31 cellular contexts compared by ENCODE assay signal in genomic region chr1:11643782-11644181, GRCh38. TPM values are rescaled to one million over a fixed set of nuclear protein-coding genes. Genes with fewer than 3 reads are reported as not detected.
"Had no signal": no experiment of that assay in that cellular context is flagged by ENCODE, and none has a peak within 500 bp of the region (broad histone marks: within the 10 kb centered on the region; RNA-seq: fewer than 3 reads in every experiment).

No MANE protein-coding gene starts in this region.

- H3K36me3 ChIP-seq: ascending aorta, breast epithelium, cardiac muscle cell, colonic mucosa, esophagus squamous epithelium, WERI-Rb-1 had no signal

- H3K36me3 Mint-ChIP-seq: activated naive CD4-positive, alpha-beta T cell treated with anti-CD3 and anti-CD28 coated beads, Interleukin-2, amount 50 U/mL, for 72 hours; activated naive CD8-positive, alpha-beta T cell treated with anti-CD3 and anti-CD28 coated beads, Interleukin-2, amount 10 ng/mL, durations not matched to agents 7 days and 5 days; brain had no signal

- DNase-seq: activated B cell treated with CpG ODN at 0.5 μM for 24 hours; activated CD4-positive, alpha-beta T cell treated with anti-CD3 and anti-CD28 coated beads for 48 hours; activated CD4-positive, alpha-beta T cell treated with anti-CD3 and anti-CD28 coated beads, Interleukin-2, amount 50 U/mL, for 1 hour; activated CD4-positive, alpha-beta T cell treated with anti-CD3 and anti-CD28 coated beads, Interleukin-2, amount 50 U/mL, for 48 hours; activated CD8-positive, alpha-beta memory T cell treated with anti-CD3 and anti-CD28 coated beads for 24 hours; activated CD8-positive, alpha-beta T cell treated with anti-CD3 and anti-CD28 coated beads for 36 hours; activated effector memory CD4-positive, alpha-beta T cell treated with Interleukin-2 at 50 U/mL for 16 hours; activated gamma-delta T cell treated with Interleukin-2 at 50 U/mL for 16 hours; activated naive CD4-positive, alpha-beta T cell treated with Interleukin-2 at 50 U/mL for 16 hours; activated naive CD8-positive, alpha-beta T cell treated with anti-CD3 and anti-CD28 coated beads, Interleukin-2, amount 10 ng/mL, durations not matched to agents 7 days and 5 days; activated T-cell treated with anti-CD3 and anti-CD28 coated beads, Interleukin-2, amount 50 U/mL, for 4 hours; central memory CD4-positive, alpha-beta T cell; cerebellar nuclear complex; colonic mucosa; effector CD8-positive, alpha-beta T cell; esophagus squamous epithelium; foreskin fibroblast; head of caudate nucleus; T-helper 1 cell; T-helper 17 cell; T1000; WERI-Rb-1 had no signal

- H3K4me3 Mint-ChIP-seq: activated B cell treated with CpG ODN at 0.5 μM for 24 hours; activated CD8-positive, alpha-beta T cell treated with anti-CD3 and anti-CD28 coated beads for 36 hours; activated naive CD8-positive, alpha-beta T cell treated with anti-CD3 and anti-CD28 coated beads, Interleukin-2, amount 10 ng/mL, durations not matched to agents 7 days and 5 days; activated T-cell treated with anti-CD3 and anti-CD28 coated beads, Interleukin-2, amount 50 U/mL, for 4 hours; activated T-helper 17 cell treated with anti-CD3 and anti-CD28 coated beads, Interleukin-2, amount 50 U/mL, for 72 hours; brain; T-helper 17 cell; T-helper 2 cell treated with Interferon-gamma antibody and Interleukin-4, amounts not matched to agents 5 μg/mL and 100 μg/mL, for 36 hours had no signal

- H3K27me3 ChIP-seq: ascending aorta, breast epithelium, cardiac muscle cell, colonic mucosa had no signal

- H3K9me3 Mint-ChIP-seq: activated B cell treated with CpG ODN at 0.5 μM for 24 hours; activated CD8-positive, alpha-beta T cell treated with anti-CD3 and anti-CD28 coated beads for 36 hours; activated naive CD4-positive, alpha-beta T cell treated with anti-CD3 and anti-CD28 coated beads, Interleukin-2, amount 50 U/mL, for 72 hours; activated naive CD8-positive, alpha-beta T cell treated with anti-CD3 and anti-CD28 coated beads, Interleukin-2, amount 10 ng/mL, durations not matched to agents 7 days and 5 days; activated T-cell treated with anti-CD3 and anti-CD28 coated beads, Interleukin-2, amount 50 U/mL, for 4 hours; activated T-helper 17 cell treated with anti-CD3 and anti-CD28 coated beads, Interleukin-2, amount 50 U/mL, for 72 hours; brain; T-helper 2 cell treated with Interferon-gamma antibody and Interleukin-4, amounts not matched to agents 5 μg/mL and 100 μg/mL, for 36 hours had no signal

- H3K27me3 Mint-ChIP-seq: activated T-helper 17 cell treated with anti-CD3 and anti-CD28 coated beads, Interleukin-2, amount 50 U/mL, for 72 hours had no signal

- H3K27ac Mint-ChIP-seq: activated B cell treated with CpG ODN at 0.5 μM for 24 hours; activated CD8-positive, alpha-beta T cell treated with anti-CD3 and anti-CD28 coated beads for 36 hours; activated naive CD4-positive, alpha-beta T cell treated with anti-CD3 and anti-CD28 coated beads, Interleukin-2, amount 50 U/mL, for 72 hours; activated naive CD8-positive, alpha-beta T cell treated with anti-CD3 and anti-CD28 coated beads, Interleukin-2, amount 10 ng/mL, durations not matched to agents 7 days and 5 days; activated T-helper 17 cell treated with anti-CD3 and anti-CD28 coated beads, Interleukin-2, amount 50 U/mL, for 72 hours; T-helper 17 cell; T-helper 2 cell treated with Interferon-gamma antibody and Interleukin-4, amounts not matched to agents 5 μg/mL and 100 μg/mL, for 36 hours had no signal

- H3K9me3 ChIP-seq: ascending aorta, breast epithelium, colonic mucosa, esophagus squamous epithelium had no signal

- H3K4me1 Mint-ChIP-seq: activated T-helper 17 cell treated with anti-CD3 and anti-CD28 coated beads, Interleukin-2, amount 50 U/mL, for 72 hours had no signal

- ATAC-seq: activated CD4-positive, CD25-positive, alpha-beta regulatory T cell treated with anti-CD3 and anti-CD28 coated beads, Interleukin-2, amount 50 U/mL, for 24 hours; activated CD8-positive, alpha-beta T cell treated with anti-CD3 and anti-CD28 coated beads for 36 hours; activated naive CD4-positive, alpha-beta T cell treated with anti-CD3 and anti-CD28 coated beads, Interleukin-2, amount 50 U/mL, for 72 hours; activated T-cell treated with anti-CD3 and anti-CD28 coated beads, Interleukin-2, amount 50 U/mL, for 4 hours; activated T-helper 17 cell treated with anti-CD3 and anti-CD28 coated beads, Interleukin-2, amount 50 U/mL, for 72 hours; T-helper 17 cell had no signal

- H3K4me3 ChIP-seq: ascending aorta, breast epithelium, cardiac muscle cell, colonic mucosa, esophagus squamous epithelium had no signal

- H3K27ac ChIP-seq: ascending aorta, breast epithelium, cardiac muscle cell, colonic mucosa, epithelial cell of prostate, esophagus squamous epithelium, WERI-Rb-1 had no signal

RNA-seq across cellular contexts. Expression of gene DRAXIN, which starts 47.7 kb away (rescaled TPM):
- polyA plus RNA-seq: cardiac muscle cell had no signal
